ENCODE assay signal across 8 cellular contexts in genomic region chr17:76523084-76524037, GRCh38. TPM values are rescaled to one million over a fixed set of nuclear protein-coding genes. Genes with fewer than 3 reads are reported as not detected.
A peak's percentile ranks its signal among the peaks of the same experiment; 100 is the strongest.
DNase-seq lines count a peak whose midpoint lies in the region; ATAC-seq and TF ChIP-seq lines count a peak whose summit lies in the region.

No MANE protein-coding gene starts in this region.

- H3K27ac Mint-ChIP-seq in nephron, result peak overlapping the region in 1 of 3 experiments; percentile 52

- H3K4me3 Mint-ChIP-seq in nephron, result peak overlapping the region; percentile 6 to 51 (median 29)

- peak; percentile 50 for ATAC-seq in HG02798 (IDR thresholded peaks at IDR 0.05; ENCODE audit: poor library complexity, unreplicated experiment)
- peak; percentile 72 for ATAC-seq in esophagus mucosa
- ATAC-seq in GM18517 (IDR thresholded peaks at IDR 0.05; ENCODE audit: unreplicated experiment), result no peak

- DNase-seq in COLO829 (ENCODE audit: low spot score), result peak; percentile 70
- peak; percentile 40 for DNase-seq in NOMO-1 treated with DMSO at 0.1 percent for 48 hours (lab: John Stamatoyannopoulos, UW; ENCODE audit: unreplicated experiment)
- DNase-seq in activated T-cell treated with anti-CD3 and anti-CD28 coated beads for 1 hour (ENCODE audit: low read depth), result peak; percentile 74
- DNase-seq in stimulated activated naive CD4-positive, alpha-beta T cell (lab: John Stamatoyannopoulos, UW), result peak; percentile 56 to 86 (median 72)

- H3K36me3 Mint-ChIP-seq in nephron (ENCODE audit: low read depth), result no peaks in the 10 kb centered on the region

- TF ChIP-seq CTCF in nephron (IDR thresholded peaks at IDR 0.05; ENCODE audit: unreplicated experiment in 3 of 3), result peak; percentile 99

- H3K4me1 Mint-ChIP-seq in nephron, result peaks cover 53% of the 10 kb centered on the region

- H3K9me3 Mint-ChIP-seq in nephron, result no peaks in the 10 kb centered on the region

- H3K27me3 Mint-ChIP-seq in nephron (ENCODE audit: low read depth), result peaks cover 28% of the 10 kb centered on the region

RNA-seq across cellular contexts. Expression of gene CYGB, which starts 14.1 kb away (rescaled TPM):
- 2.6 TPM for total RNA-seq in esophagus mucosa

RNA-seq across cellular contexts. Expression of gene PRCD, which starts 16.5 kb away (rescaled TPM):
- total RNA-seq in esophagus mucosa, result 0.64 TPM

RNA-seq across cellular contexts. Expression of gene RHBDF2, which starts 22.1 kb away (rescaled TPM):
- 36.8 TPM for total RNA-seq in esophagus mucosa

RNA-seq across cellular contexts. Expression of gene AANAT, which starts 56.0 kb away (rescaled TPM):
- total RNA-seq in esophagus mucosa, result not detected
